Comparison of ENCODE assay signal across 9 cellular contexts in the genomic region with DNA sequence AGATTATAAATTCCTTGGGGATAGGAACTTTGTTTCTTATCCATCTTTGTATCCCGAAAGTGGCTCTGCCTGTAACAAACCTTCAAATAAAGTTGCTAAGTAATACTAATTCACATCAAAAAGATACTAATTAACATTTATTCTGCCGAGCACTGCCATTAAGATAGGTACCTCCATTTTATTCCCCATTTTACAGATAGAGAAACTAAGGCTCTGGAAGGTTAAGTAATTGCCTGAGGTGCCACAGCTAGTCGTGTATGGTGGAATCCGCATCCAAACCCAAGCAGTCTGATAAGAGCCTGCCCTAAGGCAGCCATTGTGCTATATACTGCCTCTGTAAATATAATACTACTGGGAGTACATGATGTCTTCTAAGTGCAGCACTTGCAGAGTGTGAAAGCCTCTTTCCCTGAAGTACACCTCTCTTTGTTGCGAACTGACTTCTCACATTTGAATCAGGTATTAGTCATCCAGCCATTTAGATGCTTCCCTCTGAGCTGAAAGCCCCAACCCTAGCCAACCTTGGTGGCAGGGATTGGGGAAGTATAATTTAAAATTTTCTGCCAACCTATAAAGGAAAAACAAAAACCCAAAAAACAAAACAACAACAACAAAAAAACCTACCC.
DNase-seq lines count a peak whose midpoint lies in the region; ATAC-seq and TF ChIP-seq lines count a peak whose summit lies in the region.
"Had no signal": no experiment of that assay in that cellular context is flagged by ENCODE, and none has a peak within 500 bp of the region (broad histone marks: within the 10 kb centered on the region; RNA-seq: fewer than 3 reads in every experiment).

No MANE protein-coding gene starts in this region.

- TF ChIP-seq POLR2A in Peyer's patch (IDR thresholded peaks at IDR 0.05): no peak

- POLR2A ChIA-PET in CD8-positive, alpha-beta memory T cell (lab: Charles Lee): interaction anchor here (1.1 to 5.3 kb wide), 5 partner anchors 10 to 79 kb away, joined by 4 to 65 read pairs (median 24); partner anchors contain the start of gene CHD2

- no peaks in the 10 kb centered on the region for H3K9me3 Mint-ChIP-seq in CD8-positive, alpha-beta memory T cell
- no peaks in the 10 kb centered on the region for H3K9me3 Mint-ChIP-seq in natural killer cell

- H2AFZ ChIP-seq in Karpas-422 (ENCODE audit: low read length): peak overlapping the region; percentile 72; the same call in 1 of the 2 replicates

- intact Hi-C loops in ascending aorta (cut with DNase I): no loop called here
- intact Hi-C loops in natural killer cell (cut with micrococcal nuclease): no loop called here

- H3K9me3 ChIP-seq in CD8-positive, alpha-beta memory T cell (ENCODE audit: low read length): no peaks in the 10 kb centered on the region
- H3K9me3 ChIP-seq in Karpas-422 (ENCODE audit: low read length) (no peaks in the 10 kb centered on the region), ascending aorta (no peaks in the 10 kb centered on the region), Peyer's patch (no peaks in the 10 kb centered on the region)

- H3K9ac ChIP-seq in Karpas-422 (ENCODE audit: low read length): peak overlapping the region; percentile 62

- no peaks in the 10 kb centered on the region for H3K9me2 ChIP-seq in Karpas-422 (replicated peaks; ENCODE audit: insufficient read depth, low read length)

- ATAC-seq in natural killer cell (no peak), HG03280 (IDR thresholded peaks at IDR 0.05; ENCODE audit: unreplicated experiment) (no peak), GM18867 (IDR thresholded peaks at IDR 0.05; ENCODE audit: unreplicated experiment) (no peak)

- no peaks in the 10 kb centered on the region for H3K79me2 ChIP-seq in Karpas-422 (ENCODE audit: low read length)

- in situ Hi-C loops in KBM-7 (cut with MboI; ENCODE audit: low pct_unique_long_range_greater_than_20kb, low sequenced_read_pairs): no loop called here

- no peak for DNase-seq in CD8-positive, alpha-beta memory T cell
- DNase-seq in Karpas-422 (peak; percentile 66), ascending aorta (ENCODE audit: low spot score in 2 of 2) (no peak), natural killer cell (no peak), Peyer's patch (no peak), KBM-7 (no peak)
- DNase-seq: NCI-H2081 treated with DMSO at 0.1 percent for 48 hours had no signal

- peak overlapping the region; percentile 44 to 80 (median 53) for H3K4me3 Mint-ChIP-seq in CD8-positive, alpha-beta memory T cell
- peak overlapping the region; percentile 49 for H3K4me3 Mint-ChIP-seq in natural killer cell

- H3K27me3 ChIP-seq in CD8-positive, alpha-beta memory T cell (ENCODE audit: insufficient read depth, low read length, poor library complexity, severe bottlenecking): no peaks in the 10 kb centered on the region
- H3K27me3 ChIP-seq in Karpas-422 (ENCODE audit: low read length): no peaks in the 10 kb centered on the region
- H3K27me3 ChIP-seq in ascending aorta: no peaks in the 10 kb centered on the region
- no peaks in the 10 kb centered on the region for H3K27me3 ChIP-seq in Peyer's patch

- peaks cover 55% of the 10 kb centered on the region for H3K4me1 ChIP-seq in CD8-positive, alpha-beta memory T cell (ENCODE audit: insufficient read depth, low read length)
- H3K4me1 ChIP-seq in Karpas-422 (ENCODE audit: low read length) (peaks cover 80% of the 10 kb centered on the region), ascending aorta (peaks cover 0 to 7% of the 10 kb centered on the region in 2 donors), Peyer's patch (peaks cover 0 to 17% (median 5%) of the 10 kb centered on the region in 4 donors)

- TF ChIP-seq CTCF in ascending aorta (IDR thresholded peaks at IDR 0.05) (no peak), natural killer cell (IDR thresholded peaks at IDR 0.05) (no peak), Peyer's patch (IDR thresholded peaks at IDR 0.05) (no peak)

- no peaks in the 10 kb centered on the region for H3K36me3 ChIP-seq in CD8-positive, alpha-beta memory T cell (ENCODE audit: insufficient read depth, low read length)
- H3K36me3 ChIP-seq in Karpas-422 (ENCODE audit: insufficient read depth, low read length) (no peaks in the 10 kb centered on the region), ascending aorta (no peaks in the 10 kb centered on the region), Peyer's patch (no peaks in the 10 kb centered on the region)

- H3K4me3 ChIP-seq in CD8-positive, alpha-beta memory T cell (ENCODE audit: low read length): no peak overlapping the region
- peak overlapping the region; percentile 52; the same call in 1 of the 2 replicates for H3K4me3 ChIP-seq in Karpas-422 (ENCODE audit: low read length)
- H3K4me3 ChIP-seq in ascending aorta: no peak overlapping the region
- H3K4me3 ChIP-seq in Peyer's patch: no peak overlapping the region

- H4K20me1 ChIP-seq in Karpas-422 (ENCODE audit: insufficient read depth, low read depth, low read length): no peaks in the 10 kb centered on the region

- peaks cover 0 to 3% (median 0%) of the 10 kb centered on the region in 3 donors for H3K36me3 Mint-ChIP-seq in CD8-positive, alpha-beta memory T cell
- H3K36me3 Mint-ChIP-seq in natural killer cell: no peaks in the 10 kb centered on the region

- H3K4me1 Mint-ChIP-seq in CD8-positive, alpha-beta memory T cell: peaks cover 32 to 57% (median 49%) of the 10 kb centered on the region in 3 donors
- peaks cover 11 to 13% of the 10 kb centered on the region in 2 donors for H3K4me1 Mint-ChIP-seq in natural killer cell

- H3K4me2 ChIP-seq in Karpas-422 (ENCODE audit: low read depth, low read length, poor library complexity, severe bottlenecking): peak overlapping the region; percentile 84

- H3K27ac ChIP-seq in CD8-positive, alpha-beta memory T cell (ENCODE audit: low read depth, low read length): no peak overlapping the region
- H3K27ac ChIP-seq in Karpas-422 (ENCODE audit: low read length) (peak overlapping the region; percentile 95), ascending aorta (peak overlapping the region; percentile 52 to 81), Peyer's patch (no peak overlapping the region)

- CTCF ChIA-PET in CD8-positive, alpha-beta memory T cell (lab: Charles Lee): interaction anchor here (0.7 to 5.2 kb wide), 9 partner anchors 9 to 94 kb away, joined by 3 to 44 read pairs (median 3); partner anchors contain the start of gene CHD2

- peak overlapping the region; percentile 26 to 95 (median 75) for H3K27ac Mint-ChIP-seq in CD8-positive, alpha-beta memory T cell
- H3K27ac Mint-ChIP-seq in natural killer cell: peak overlapping the region in 1 of 2 donors; percentile 43

- no peaks in the 10 kb centered on the region for H3K27me3 Mint-ChIP-seq in CD8-positive, alpha-beta memory T cell
- H3K27me3 Mint-ChIP-seq in natural killer cell (ENCODE audit: low read depth in 2 of 2): no peaks in the 10 kb centered on the region

Comparison
In these comparisons a context has a peak if more than half of its experiments do, and no peak if none do; other contexts are left out.
1. H3K27ac ChIP-seq: peak in Karpas-422 (single experiment) and ascending aorta (2 of 2); none in CD8-positive, alpha-beta memory T cell (single experiment) and Peyer's patch (0 of 4).